Comparison of ENCODE assay signal across 2 cellular contexts in the genomic region with DNA sequence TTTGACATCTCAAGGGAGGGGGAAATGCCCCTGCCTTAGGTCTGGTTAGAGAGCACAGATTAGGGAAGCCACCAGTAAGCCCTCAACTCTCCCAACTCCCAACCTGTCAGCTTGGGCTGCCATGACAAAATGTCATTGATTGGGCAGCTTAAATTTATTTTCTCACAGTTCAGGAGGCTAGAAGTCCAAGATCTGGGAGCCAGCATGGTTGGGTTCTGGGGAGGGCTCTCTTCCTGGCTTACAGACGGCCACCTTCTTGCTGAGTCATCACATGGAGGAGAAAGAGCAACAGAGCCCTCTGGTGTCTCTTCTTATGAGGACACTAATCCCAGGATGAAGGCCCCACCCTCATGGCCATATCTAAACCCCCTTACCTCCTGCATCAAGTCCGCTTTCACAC.
TF ChIP-seq lines count a peak whose summit lies in the region.

No MANE protein-coding gene starts in this region.

TF ChIP-seq in HCT116, 20 proteins besides CTCF, POLR2A, EP300 and RAD21:
- TF ChIP-seq ELF1 (IDR thresholded peaks at IDR 0.05; ENCODE audit: borderline replicate concordance, low read depth), result no peak
- peak; percentile 63; the same call in 1 of the 2 replicates for TF ChIP-seq CBX3 (IDR thresholded peaks at IDR 0.05; ENCODE audit: low read depth)

TF ChIP-seq in K562, 482 proteins besides CTCF, POLR2A, EP300 and RAD21 (continues in another document):
- TF ChIP-seq RBM17 (IDR thresholded peaks at IDR 0.05; ENCODE audit: borderline replicate concordance, low read depth, low read length) (no peak), KLF13 (tag; IDR thresholded peaks at IDR 0.05; ENCODE audit: borderline replicate concordance, low read depth) (no peak), KAT8 (IDR thresholded peaks at IDR 0.05; ENCODE audit: low read depth) (no peak), RBM25 (IDR thresholded peaks at IDR 0.05; ENCODE audit: low read depth, low read length, severe bottlenecking) (no peak), ZBED1 (IDR thresholded peaks at IDR 0.05) (no peak), MBD2 (IDR thresholded peaks at IDR 0.05; ENCODE audit: borderline replicate concordance, low read depth) (no peak), JUNB (CRISPR knock-in tag; conservative IDR thresholded peaks at IDR 0.05) (0 out of 2 replicates have a peak, but pooled peaks have one; percentile 41), NFE2 (IDR thresholded peaks at IDR 0.05; ENCODE audit: low read depth) (peak; percentile 100), FOXA1 (IDR thresholded peaks at IDR 0.05; ENCODE audit: borderline replicate concordance) (no peak), NCOA2 (IDR thresholded peaks at IDR 0.05; ENCODE audit: partially characterized antibody in 2 of 2) (no peak), CHD2 (IDR thresholded peaks at IDR 0.05; ENCODE audit: low read depth, low read length) (no peak), MIER1 (IDR thresholded peaks at IDR 0.05; ENCODE audit: low read depth) (no peak), XRCC5 (IDR thresholded peaks at IDR 0.05; ENCODE audit: low read depth, low read length) (peak; percentile 67; the same call in 1 of the 2 replicates), COPS2 (conservative IDR thresholded peaks at IDR 0.05) (no peak), PCBP2 (IDR thresholded peaks at IDR 0.05; ENCODE audit: low read depth, low read length, poor library complexity, severe bottlenecking) (no peak), ZKSCAN1 (IDR thresholded peaks at IDR 0.05; ENCODE audit: low read depth, low read length) (no peak), KAT7 (CRISPR knock-in tag; IDR thresholded peaks at IDR 0.05; ENCODE audit: borderline replicate concordance) (no peak), SMARCA4 (IDR thresholded peaks at IDR 0.05) (0 out of 2 replicates have a peak, but pooled peaks have one; percentile 50), ZNF239 (CRISPR knock-in tag; IDR thresholded peaks at IDR 0.05) (peak; percentile 36; the same call in 1 of the 2 replicates), ELF2 (CRISPR knock-in tag; IDR thresholded peaks at IDR 0.05) (peak; percentile 56; the same call in 1 of the 2 replicates), LEF1 (IDR thresholded peaks at IDR 0.05) (no peak), SRSF3 (IDR thresholded peaks at IDR 0.05; ENCODE audit: insufficient read depth, low read length) (no peak), FOXK2 (conservative IDR thresholded peaks at IDR 0.05 in 1 of 2, IDR thresholded peaks at IDR 0.05 in 1 of 2; ENCODE audit: low read depth in 2 of 2) (no peak), ZNF217 (CRISPR knock-in tag; IDR thresholded peaks at IDR 0.05) (no peak), SNIP1 (IDR thresholded peaks at IDR 0.05; ENCODE audit: low read depth) (no peak), SMAD2 (IDR thresholded peaks at IDR 0.05; ENCODE audit: low read depth, low read length) (no peak), ZNF124 (CRISPR knock-in tag; IDR thresholded peaks at IDR 0.05) (no peak), ZNF143 (CRISPR knock-in tag; IDR thresholded peaks at IDR 0.05) (no peak), PRMT5 (CRISPR knock-in tag; IDR thresholded peaks at IDR 0.05) (no peak), BCOR (IDR thresholded peaks at IDR 0.05) (no peak), PCBP1 (IDR thresholded peaks at IDR 0.05; ENCODE audit: low read depth, low read length, poor library complexity, severe bottlenecking) (no peak), KLF6 (CRISPR knock-in tag; IDR thresholded peaks at IDR 0.05; ENCODE audit: borderline replicate concordance) (peak; percentile 69; the same call in 1 of the 2 replicates), SAFB2 (IDR thresholded peaks at IDR 0.05; ENCODE audit: borderline replicate concordance, low read depth, low read length, severe bottlenecking) (no peak), NFIC (IDR thresholded peaks at IDR 0.05) (no peak), TRIM28 (IDR thresholded peaks at IDR 0.05) (peak; percentile 95), NCOA1 (IDR thresholded peaks at IDR 0.05; ENCODE audit: low read depth) (no peak), ZFP1 (CRISPR knock-in tag; IDR thresholded peaks at IDR 0.05) (no peak), ZNF274 (IDR thresholded peaks at IDR 0.05; ENCODE audit: borderline replicate concordance, low read depth, low read length) (no peak), TEAD4 (IDR thresholded peaks at IDR 0.05; ENCODE audit: low read length) (no peak), TEAD4 (CRISPR knock-in tag; IDR thresholded peaks at IDR 0.05; ENCODE audit: borderline replicate concordance) (no peak), CREBBP (IDR thresholded peaks at IDR 0.05; ENCODE audit: low read depth, low read length) (no peak)
- TF ChIP-seq, protein P1, sequence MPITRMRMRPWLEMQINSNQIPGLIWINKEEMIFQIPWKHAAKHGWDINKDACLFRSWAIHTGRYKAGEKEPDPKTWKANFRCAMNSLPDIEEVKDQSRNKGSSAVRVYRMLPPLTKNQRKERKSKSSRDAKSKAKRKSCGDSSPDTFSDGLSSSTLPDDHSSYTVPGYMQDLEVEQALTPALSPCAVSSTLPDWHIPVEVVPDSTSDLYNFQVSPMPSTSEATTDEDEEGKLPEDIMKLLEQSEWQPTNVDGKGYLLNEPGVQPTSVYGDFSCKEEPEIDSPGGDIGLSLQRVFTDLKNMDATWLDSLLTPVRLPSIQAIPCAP (CRISPR knock-in tag; IDR thresholded peaks at IDR 0.05; ENCODE audit: borderline replicate concordance), result no peak
- TF ChIP-seq, protein P2, sequence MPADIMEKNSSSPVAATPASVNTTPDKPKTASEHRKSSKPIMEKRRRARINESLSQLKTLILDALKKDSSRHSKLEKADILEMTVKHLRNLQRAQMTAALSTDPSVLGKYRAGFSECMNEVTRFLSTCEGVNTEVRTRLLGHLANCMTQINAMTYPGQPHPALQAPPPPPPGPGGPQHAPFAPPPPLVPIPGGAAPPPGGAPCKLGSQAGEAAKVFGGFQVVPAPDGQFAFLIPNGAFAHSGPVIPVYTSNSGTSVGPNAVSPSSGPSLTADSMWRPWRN (IDR thresholded peaks at IDR 0.05; ENCODE audit: low read depth), result no peak
- TF ChIP-seq, protein P3, sequence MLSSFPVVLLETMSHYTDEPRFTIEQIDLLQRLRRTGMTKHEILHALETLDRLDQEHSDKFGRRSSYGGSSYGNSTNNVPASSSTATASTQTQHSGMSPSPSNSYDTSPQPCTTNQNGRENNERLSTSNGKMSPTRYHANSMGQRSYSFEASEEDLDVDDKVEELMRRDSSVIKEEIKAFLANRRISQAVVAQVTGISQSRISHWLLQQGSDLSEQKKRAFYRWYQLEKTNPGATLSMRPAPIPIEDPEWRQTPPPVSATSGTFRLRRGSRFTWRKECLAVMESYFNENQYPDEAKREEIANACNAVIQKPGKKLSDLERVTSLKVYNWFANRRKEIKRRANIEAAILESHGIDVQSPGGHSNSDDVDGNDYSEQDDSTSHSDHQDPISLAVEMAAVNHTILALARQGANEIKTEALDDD (IDR thresholded peaks at IDR 0.05), result 0 out of 2 replicates have a peak, but pooled peaks have one; percentile 21
- TF ChIP-seq, protein P4, sequence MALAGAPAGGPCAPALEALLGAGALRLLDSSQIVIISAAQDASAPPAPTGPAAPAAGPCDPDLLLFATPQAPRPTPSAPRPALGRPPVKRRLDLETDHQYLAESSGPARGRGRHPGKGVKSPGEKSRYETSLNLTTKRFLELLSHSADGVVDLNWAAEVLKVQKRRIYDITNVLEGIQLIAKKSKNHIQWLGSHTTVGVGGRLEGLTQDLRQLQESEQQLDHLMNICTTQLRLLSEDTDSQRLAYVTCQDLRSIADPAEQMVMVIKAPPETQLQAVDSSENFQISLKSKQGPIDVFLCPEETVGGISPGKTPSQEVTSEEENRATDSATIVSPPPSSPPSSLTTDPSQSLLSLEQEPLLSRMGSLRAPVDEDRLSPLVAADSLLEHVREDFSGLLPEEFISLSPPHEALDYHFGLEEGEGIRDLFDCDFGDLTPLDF (CRISPR knock-in tag; IDR thresholded peaks at IDR 0.05), result no peak
- TF ChIP-seq, protein P5, sequence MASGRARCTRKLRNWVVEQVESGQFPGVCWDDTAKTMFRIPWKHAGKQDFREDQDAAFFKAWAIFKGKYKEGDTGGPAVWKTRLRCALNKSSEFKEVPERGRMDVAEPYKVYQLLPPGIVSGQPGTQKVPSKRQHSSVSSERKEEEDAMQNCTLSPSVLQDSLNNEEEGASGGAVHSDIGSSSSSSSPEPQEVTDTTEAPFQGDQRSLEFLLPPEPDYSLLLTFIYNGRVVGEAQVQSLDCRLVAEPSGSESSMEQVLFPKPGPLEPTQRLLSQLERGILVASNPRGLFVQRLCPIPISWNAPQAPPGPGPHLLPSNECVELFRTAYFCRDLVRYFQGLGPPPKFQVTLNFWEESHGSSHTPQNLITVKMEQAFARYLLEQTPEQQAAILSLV (tag; IDR thresholded peaks at IDR 0.05), result no peak
- TF ChIP-seq, protein P6, sequence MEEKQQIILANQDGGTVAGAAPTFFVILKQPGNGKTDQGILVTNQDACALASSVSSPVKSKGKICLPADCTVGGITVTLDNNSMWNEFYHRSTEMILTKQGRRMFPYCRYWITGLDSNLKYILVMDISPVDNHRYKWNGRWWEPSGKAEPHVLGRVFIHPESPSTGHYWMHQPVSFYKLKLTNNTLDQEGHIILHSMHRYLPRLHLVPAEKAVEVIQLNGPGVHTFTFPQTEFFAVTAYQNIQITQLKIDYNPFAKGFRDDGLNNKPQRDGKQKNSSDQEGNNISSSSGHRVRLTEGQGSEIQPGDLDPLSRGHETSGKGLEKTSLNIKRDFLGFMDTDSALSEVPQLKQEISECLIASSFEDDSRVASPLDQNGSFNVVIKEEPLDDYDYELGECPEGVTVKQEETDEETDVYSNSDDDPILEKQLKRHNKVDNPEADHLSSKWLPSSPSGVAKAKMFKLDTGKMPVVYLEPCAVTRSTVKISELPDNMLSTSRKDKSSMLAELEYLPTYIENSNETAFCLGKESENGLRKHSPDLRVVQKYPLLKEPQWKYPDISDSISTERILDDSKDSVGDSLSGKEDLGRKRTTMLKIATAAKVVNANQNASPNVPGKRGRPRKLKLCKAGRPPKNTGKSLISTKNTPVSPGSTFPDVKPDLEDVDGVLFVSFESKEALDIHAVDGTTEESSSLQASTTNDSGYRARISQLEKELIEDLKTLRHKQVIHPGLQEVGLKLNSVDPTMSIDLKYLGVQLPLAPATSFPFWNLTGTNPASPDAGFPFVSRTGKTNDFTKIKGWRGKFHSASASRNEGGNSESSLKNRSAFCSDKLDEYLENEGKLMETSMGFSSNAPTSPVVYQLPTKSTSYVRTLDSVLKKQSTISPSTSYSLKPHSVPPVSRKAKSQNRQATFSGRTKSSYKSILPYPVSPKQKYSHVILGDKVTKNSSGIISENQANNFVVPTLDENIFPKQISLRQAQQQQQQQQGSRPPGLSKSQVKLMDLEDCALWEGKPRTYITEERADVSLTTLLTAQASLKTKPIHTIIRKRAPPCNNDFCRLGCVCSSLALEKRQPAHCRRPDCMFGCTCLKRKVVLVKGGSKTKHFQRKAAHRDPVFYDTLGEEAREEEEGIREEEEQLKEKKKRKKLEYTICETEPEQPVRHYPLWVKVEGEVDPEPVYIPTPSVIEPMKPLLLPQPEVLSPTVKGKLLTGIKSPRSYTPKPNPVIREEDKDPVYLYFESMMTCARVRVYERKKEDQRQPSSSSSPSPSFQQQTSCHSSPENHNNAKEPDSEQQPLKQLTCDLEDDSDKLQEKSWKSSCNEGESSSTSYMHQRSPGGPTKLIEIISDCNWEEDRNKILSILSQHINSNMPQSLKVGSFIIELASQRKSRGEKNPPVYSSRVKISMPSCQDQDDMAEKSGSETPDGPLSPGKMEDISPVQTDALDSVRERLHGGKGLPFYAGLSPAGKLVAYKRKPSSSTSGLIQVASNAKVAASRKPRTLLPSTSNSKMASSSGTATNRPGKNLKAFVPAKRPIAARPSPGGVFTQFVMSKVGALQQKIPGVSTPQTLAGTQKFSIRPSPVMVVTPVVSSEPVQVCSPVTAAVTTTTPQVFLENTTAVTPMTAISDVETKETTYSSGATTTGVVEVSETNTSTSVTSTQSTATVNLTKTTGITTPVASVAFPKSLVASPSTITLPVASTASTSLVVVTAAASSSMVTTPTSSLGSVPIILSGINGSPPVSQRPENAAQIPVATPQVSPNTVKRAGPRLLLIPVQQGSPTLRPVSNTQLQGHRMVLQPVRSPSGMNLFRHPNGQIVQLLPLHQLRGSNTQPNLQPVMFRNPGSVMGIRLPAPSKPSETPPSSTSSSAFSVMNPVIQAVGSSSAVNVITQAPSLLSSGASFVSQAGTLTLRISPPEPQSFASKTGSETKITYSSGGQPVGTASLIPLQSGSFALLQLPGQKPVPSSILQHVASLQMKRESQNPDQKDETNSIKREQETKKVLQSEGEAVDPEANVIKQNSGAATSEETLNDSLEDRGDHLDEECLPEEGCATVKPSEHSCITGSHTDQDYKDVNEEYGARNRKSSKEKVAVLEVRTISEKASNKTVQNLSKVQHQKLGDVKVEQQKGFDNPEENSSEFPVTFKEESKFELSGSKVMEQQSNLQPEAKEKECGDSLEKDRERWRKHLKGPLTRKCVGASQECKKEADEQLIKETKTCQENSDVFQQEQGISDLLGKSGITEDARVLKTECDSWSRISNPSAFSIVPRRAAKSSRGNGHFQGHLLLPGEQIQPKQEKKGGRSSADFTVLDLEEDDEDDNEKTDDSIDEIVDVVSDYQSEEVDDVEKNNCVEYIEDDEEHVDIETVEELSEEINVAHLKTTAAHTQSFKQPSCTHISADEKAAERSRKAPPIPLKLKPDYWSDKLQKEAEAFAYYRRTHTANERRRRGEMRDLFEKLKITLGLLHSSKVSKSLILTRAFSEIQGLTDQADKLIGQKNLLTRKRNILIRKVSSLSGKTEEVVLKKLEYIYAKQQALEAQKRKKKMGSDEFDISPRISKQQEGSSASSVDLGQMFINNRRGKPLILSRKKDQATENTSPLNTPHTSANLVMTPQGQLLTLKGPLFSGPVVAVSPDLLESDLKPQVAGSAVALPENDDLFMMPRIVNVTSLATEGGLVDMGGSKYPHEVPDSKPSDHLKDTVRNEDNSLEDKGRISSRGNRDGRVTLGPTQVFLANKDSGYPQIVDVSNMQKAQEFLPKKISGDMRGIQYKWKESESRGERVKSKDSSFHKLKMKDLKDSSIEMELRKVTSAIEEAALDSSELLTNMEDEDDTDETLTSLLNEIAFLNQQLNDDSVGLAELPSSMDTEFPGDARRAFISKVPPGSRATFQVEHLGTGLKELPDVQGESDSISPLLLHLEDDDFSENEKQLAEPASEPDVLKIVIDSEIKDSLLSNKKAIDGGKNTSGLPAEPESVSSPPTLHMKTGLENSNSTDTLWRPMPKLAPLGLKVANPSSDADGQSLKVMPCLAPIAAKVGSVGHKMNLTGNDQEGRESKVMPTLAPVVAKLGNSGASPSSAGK (IDR thresholded peaks at IDR 0.05), result no peak
- TF ChIP-seq, protein P7, sequence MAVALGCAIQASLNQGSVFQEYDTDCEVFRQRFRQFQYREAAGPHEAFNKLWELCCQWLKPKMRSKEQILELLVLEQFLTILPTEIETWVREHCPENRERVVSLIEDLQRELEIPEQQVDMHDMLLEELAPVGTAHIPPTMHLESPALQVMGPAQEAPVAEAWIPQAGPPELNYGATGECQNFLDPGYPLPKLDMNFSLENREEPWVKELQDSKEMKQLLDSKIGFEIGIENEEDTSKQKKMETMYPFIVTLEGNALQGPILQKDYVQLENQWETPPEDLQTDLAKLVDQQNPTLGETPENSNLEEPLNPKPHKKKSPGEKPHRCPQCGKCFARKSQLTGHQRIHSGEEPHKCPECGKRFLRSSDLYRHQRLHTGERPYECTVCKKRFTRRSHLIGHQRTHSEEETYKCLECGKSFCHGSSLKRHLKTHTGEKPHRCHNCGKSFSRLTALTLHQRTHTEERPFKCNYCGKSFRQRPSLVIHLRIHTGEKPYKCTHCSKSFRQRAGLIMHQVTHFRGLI (CRISPR knock-in tag; IDR thresholded peaks at IDR 0.05), result no peak
